ENCODE assay signal across 1 cellular context in the genomic region with DNA sequence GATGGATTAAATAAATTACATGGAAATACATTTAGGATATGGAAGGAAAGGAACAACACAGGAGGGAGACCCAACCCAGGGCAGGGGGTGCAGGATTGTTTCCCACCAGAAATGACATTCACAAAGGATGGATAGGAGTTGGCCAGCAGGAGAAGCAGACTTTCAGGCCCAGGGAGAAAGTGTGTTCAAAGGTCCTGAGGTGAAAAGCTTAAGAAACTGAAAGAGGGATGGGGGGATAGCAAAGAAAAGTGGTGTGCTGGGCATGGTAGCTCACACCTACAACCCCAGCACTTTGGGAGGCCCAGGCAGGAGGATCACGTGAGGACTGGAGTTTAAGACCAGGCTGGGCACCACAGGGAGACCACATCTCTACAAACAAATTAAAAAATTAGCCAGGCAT.
TF ChIP-seq lines count a peak whose summit lies in the region.

No MANE protein-coding gene starts in this region.

TF ChIP-seq in GM23338, 12 proteins besides CTCF, POLR2A, EP300 and RAD21:
- no peak for TF ChIP-seq REST (IDR thresholded peaks at IDR 0.05; ENCODE audit: unreplicated experiment)
- no peak for TF ChIP-seq NANOG (IDR thresholded peaks at IDR 0.05; ENCODE audit: borderline replicate concordance)
- TF ChIP-seq ZNF331 (CRISPR knock-in tag; IDR thresholded peaks at IDR 0.05; ENCODE audit: low read depth) = no peak
- TF ChIP-seq, protein P1, sequence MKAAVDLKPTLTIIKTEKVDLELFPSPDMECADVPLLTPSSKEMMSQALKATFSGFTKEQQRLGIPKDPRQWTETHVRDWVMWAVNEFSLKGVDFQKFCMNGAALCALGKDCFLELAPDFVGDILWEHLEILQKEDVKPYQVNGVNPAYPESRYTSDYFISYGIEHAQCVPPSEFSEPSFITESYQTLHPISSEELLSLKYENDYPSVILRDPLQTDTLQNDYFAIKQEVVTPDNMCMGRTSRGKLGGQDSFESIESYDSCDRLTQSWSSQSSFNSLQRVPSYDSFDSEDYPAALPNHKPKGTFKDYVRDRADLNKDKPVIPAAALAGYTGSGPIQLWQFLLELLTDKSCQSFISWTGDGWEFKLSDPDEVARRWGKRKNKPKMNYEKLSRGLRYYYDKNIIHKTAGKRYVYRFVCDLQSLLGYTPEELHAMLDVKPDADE (IDR thresholded peaks at IDR 0.05) = no peak
TF ChIP-seq in GM23338: peak in this region for 0.
